Comparison of ENCODE assay signal across 2 cellular contexts in the genomic region with DNA sequence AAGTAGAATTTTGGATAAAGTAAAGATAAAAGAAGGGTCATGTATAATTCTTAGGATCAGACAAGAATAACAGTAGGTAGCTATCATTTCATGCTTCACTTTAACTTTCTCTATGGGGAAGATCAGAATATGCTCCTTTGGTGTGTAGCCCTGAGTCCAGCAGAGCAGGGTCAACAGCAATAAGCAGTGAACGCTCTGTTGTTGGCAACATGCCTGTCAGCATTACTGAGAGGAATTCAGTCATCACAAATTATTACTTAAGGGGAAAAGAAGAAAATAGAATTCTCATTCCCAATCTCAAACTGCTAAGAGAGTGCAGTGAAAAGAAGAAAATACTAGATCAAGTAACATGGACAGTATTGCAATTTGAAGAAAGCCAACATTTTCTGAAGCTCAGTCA.
TF ChIP-seq lines count a peak whose summit lies in the region.

No MANE protein-coding gene starts in this region.

TF ChIP-seq in Ishikawa, 13 proteins besides CTCF, POLR2A, EP300 and RAD21:
- TF ChIP-seq NFIC (IDR thresholded peaks at IDR 0.05) = 0 out of 2 replicates have a peak, but pooled peaks have one; percentile 16
- TF ChIP-seq ZBTB7A (IDR thresholded peaks at IDR 0.05; ENCODE audit: low read depth) = no peak

TF ChIP-seq in HepG2, 621 proteins besides CTCF, POLR2A, EP300 and RAD21:
- TF ChIP-seq BHLHE40 (IDR thresholded peaks at IDR 0.05; ENCODE audit: low read length) (no peak), ZNF766 (CRISPR knock-in tag; IDR thresholded peaks at IDR 0.05; ENCODE audit: borderline replicate concordance) (no peak), ZNF530 (CRISPR knock-in tag; IDR thresholded peaks at IDR 0.05; ENCODE audit: low read depth) (no peak), PAWR (CRISPR knock-in tag; IDR thresholded peaks at IDR 0.05; ENCODE audit: borderline replicate concordance) (no peak), XBP1 (CRISPR knock-in tag; IDR thresholded peaks at IDR 0.05) (no peak), XRCC5 (optimal IDR thresholded peaks at IDR 0.05; ENCODE audit: low read length) (no peak), HNRNPH1 (optimal IDR thresholded peaks at IDR 0.05; ENCODE audit: low read depth, low read length) (no peak), PHF5A (CRISPR knock-in tag; IDR thresholded peaks at IDR 0.05; ENCODE audit: low read depth, unreplicated experiment) (no peak), NRL (CRISPR knock-in tag; IDR thresholded peaks at IDR 0.05; ENCODE audit: borderline replicate concordance) (no peak)
- TF ChIP-seq, protein P1, sequence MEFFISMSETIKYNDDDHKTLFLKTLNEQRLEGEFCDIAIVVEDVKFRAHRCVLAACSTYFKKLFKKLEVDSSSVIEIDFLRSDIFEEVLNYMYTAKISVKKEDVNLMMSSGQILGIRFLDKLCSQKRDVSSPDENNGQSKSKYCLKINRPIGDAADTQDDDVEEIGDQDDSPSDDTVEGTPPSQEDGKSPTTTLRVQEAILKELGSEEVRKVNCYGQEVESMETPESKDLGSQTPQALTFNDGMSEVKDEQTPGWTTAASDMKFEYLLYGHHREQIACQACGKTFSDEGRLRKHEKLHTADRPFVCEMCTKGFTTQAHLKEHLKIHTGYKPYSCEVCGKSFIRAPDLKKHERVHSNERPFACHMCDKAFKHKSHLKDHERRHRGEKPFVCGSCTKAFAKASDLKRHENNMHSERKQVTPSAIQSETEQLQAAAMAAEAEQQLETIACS (CRISPR knock-in tag; IDR thresholded peaks at IDR 0.05) = no peak
- TF ChIP-seq, protein P2, sequence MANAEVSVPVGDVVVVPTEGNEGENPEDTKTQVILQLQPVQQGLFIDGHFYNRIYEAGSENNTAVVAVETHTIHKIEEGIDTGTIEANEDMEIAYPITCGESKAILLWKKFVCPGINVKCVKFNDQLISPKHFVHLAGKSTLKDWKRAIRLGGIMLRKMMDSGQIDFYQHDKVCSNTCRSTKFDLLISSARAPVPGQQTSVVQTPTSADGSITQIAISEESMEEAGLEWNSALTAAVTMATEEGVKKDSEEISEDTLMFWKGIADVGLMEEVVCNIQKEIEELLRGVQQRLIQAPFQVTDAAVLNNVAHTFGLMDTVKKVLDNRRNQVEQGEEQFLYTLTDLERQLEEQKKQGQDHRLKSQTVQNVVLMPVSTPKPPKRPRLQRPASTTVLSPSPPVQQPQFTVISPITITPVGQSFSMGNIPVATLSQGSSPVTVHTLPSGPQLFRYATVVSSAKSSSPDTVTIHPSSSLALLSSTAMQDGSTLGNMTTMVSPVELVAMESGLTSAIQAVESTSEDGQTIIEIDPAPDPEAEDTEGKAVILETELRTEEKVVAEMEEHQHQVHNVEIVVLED (CRISPR knock-in tag; IDR thresholded peaks at IDR 0.05; ENCODE audit: borderline replicate concordance) = no peak
- TF ChIP-seq, protein P3, sequence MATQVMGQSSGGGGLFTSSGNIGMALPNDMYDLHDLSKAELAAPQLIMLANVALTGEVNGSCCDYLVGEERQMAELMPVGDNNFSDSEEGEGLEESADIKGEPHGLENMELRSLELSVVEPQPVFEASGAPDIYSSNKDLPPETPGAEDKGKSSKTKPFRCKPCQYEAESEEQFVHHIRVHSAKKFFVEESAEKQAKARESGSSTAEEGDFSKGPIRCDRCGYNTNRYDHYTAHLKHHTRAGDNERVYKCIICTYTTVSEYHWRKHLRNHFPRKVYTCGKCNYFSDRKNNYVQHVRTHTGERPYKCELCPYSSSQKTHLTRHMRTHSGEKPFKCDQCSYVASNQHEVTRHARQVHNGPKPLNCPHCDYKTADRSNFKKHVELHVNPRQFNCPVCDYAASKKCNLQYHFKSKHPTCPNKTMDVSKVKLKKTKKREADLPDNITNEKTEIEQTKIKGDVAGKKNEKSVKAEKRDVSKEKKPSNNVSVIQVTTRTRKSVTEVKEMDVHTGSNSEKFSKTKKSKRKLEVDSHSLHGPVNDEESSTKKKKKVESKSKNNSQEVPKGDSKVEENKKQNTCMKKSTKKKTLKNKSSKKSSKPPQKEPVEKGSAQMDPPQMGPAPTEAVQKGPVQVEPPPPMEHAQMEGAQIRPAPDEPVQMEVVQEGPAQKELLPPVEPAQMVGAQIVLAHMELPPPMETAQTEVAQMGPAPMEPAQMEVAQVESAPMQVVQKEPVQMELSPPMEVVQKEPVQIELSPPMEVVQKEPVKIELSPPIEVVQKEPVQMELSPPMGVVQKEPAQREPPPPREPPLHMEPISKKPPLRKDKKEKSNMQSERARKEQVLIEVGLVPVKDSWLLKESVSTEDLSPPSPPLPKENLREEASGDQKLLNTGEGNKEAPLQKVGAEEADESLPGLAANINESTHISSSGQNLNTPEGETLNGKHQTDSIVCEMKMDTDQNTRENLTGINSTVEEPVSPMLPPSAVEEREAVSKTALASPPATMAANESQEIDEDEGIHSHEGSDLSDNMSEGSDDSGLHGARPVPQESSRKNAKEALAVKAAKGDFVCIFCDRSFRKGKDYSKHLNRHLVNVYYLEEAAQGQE (IDR thresholded peaks at IDR 0.05; ENCODE audit: borderline replicate concordance in 1 of 2, low read depth in 1 of 2, low read length in 2 of 2) = no peak
